ENCODE assay signal across 1 cellular context in genomic region chrX:108303682-108304081, GRCh38.
TF ChIP-seq lines count a peak whose summit lies in the region.

No MANE protein-coding gene starts in this region.

TF ChIP-seq in HepG2, 621 proteins besides CTCF, POLR2A, EP300 and RAD21 (continued from another document):
- TF ChIP-seq, protein P1, sequence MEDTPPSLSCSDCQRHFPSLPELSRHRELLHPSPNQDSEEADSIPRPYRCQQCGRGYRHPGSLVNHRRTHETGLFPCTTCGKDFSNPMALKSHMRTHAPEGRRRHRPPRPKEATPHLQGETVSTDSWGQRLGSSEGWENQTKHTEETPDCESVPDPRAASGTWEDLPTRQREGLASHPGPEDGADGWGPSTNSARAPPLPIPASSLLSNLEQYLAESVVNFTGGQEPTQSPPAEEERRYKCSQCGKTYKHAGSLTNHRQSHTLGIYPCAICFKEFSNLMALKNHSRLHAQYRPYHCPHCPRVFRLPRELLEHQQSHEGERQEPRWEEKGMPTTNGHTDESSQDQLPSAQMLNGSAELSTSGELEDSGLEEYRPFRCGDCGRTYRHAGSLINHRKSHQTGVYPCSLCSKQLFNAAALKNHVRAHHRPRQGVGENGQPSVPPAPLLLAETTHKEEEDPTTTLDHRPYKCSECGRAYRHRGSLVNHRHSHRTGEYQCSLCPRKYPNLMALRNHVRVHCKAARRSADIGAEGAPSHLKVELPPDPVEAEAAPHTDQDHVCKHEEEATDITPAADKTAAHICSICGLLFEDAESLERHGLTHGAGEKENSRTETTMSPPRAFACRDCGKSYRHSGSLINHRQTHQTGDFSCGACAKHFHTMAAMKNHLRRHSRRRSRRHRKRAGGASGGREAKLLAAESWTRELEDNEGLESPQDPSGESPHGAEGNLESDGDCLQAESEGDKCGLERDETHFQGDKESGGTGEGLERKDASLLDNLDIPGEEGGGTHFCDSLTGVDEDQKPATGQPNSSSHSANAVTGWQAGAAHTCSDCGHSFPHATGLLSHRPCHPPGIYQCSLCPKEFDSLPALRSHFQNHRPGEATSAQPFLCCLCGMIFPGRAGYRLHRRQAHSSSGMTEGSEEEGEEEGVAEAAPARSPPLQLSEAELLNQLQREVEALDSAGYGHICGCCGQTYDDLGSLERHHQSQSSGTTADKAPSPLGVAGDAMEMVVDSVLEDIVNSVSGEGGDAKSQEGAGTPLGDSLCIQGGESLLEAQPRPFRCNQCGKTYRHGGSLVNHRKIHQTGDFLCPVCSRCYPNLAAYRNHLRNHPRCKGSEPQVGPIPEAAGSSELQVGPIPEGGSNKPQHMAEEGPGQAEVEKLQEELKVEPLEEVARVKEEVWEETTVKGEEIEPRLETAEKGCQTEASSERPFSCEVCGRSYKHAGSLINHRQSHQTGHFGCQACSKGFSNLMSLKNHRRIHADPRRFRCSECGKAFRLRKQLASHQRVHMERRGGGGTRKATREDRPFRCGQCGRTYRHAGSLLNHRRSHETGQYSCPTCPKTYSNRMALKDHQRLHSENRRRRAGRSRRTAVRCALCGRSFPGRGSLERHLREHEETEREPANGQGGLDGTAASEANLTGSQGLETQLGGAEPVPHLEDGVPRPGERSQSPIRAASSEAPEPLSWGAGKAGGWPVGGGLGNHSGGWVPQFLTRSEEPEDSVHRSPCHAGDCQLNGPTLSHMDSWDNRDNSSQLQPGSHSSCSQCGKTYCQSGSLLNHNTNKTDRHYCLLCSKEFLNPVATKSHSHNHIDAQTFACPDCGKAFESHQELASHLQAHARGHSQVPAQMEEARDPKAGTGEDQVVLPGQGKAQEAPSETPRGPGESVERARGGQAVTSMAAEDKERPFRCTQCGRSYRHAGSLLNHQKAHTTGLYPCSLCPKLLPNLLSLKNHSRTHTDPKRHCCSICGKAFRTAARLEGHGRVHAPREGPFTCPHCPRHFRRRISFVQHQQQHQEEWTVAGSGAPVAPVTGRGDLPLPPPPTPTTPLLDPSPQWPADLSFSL (CRISPR knock-in tag; IDR thresholded peaks at IDR 0.05) = no peak
- no peak for TF ChIP-seq ZNF431 (CRISPR knock-in tag; IDR thresholded peaks at IDR 0.05; ENCODE audit: borderline replicate concordance, low read depth)
TF ChIP-seq in HepG2: peak in this region for 0.
